27 cellular contexts compared by ENCODE assay signal in genomic region chr6:167514524-167514923, GRCh38.
"Had no signal": no experiment of that assay in that cellular context is flagged by ENCODE, and none has a peak within 500 bp of the region (broad histone marks: within the 10 kb centered on the region; RNA-seq: fewer than 3 reads in every experiment).

No MANE protein-coding gene starts in this region.

- H3K27ac ChIP-seq: stomach, suprapubic skin, testis, thoracic aorta, thyroid gland, tibial artery, tibial nerve, transverse colon, upper lobe of left lung, upper lobe of right lung, uterus, vagina had no signal

- H3K36me3 ChIP-seq: stomach, suprapubic skin, thoracic aorta, thyroid gland, tibial artery, tibial nerve, transverse colon, upper lobe of left lung, upper lobe of right lung, uterus, vagina had no signal

- FAIRE-seq: urothelium cell line had no signal

- H3K9me3 ChIP-seq: stomach, suprapubic skin, testis, thoracic aorta, thyroid gland, tibial artery, tibial nerve, transverse colon, upper lobe of left lung, upper lobe of right lung, uterus, vagina had no signal

- H3K4me1 ChIP-seq: stomach, suprapubic skin, testis, thyroid gland, tibial artery, tibial nerve, transverse colon, upper lobe of left lung, upper lobe of right lung, uterus, vagina had no signal

- H3K4me3 ChIP-seq: stomach, suprapubic skin, testis, thoracic aorta, thyroid gland, tibial artery, tibial nerve, transverse colon, upper lobe of left lung, upper lobe of right lung, uterus, vagina had no signal

- ATAC-seq: stimulated activated effector memory CD8-positive, alpha-beta T cell treated with anti-CD3 and anti-CD28 coated beads, Interleukin-12 subunit alpha, Interleukin-12 subunit beta, amount 100 ng/mL, for 72 hours; stimulated activated memory B cell treated with anti-CD40 and anti-IgM and Interleukin-4, amounts not matched to agents 10 μg/mL and 1 μg/mL and 100 μg/mL, for 72 hours; stimulated activated naive B cell treated with anti-CD40 and anti-IgM and Interleukin-4, amounts not matched to agents 10 μg/mL and 1 μg/mL and 100 μg/mL, for 72 hours; stimulated activated naive CD8-positive, alpha-beta T cell treated with anti-CD3 and anti-CD28 coated beads, Interleukin-15, amount 100 ng/mL, for 72 hours; stimulated activated naive CD8-positive, alpha-beta T cell treated with anti-CD3 and anti-CD28 coated beads, Interleukin-15, Interleukin-2, amounts not matched to agents 100 U/mL and 50 U/mL, for 24 hours; upper lobe of right lung had no signal

- H3K27me3 ChIP-seq: testis, thyroid gland, tibial nerve, transverse colon, upper lobe of left lung, upper lobe of right lung, uterus, vagina had no signal

- DNase-seq: stimulated activated CD4-positive, alpha-beta T cell treated with anti-CD3 and anti-CD28 coated beads, Interleukin-2, amount 100 ng/mL, for 48 hours; stimulated activated CD4-positive, alpha-beta T cell treated with anti-CD3 and anti-CD28 coated beads, Interleukin-4, amount 100 ng/mL, for 1 hour; stimulated activated CD4-positive, alpha-beta T cell treated with anti-CD3 and anti-CD28 coated beads, Interleukin-4, amount 100 ng/mL, for 24 hours; stimulated activated CD4-positive, alpha-beta T cell treated with anti-CD3 and anti-CD28 coated beads, Interleukin-4, amount 100 ng/mL, for 4 hours; stimulated activated CD8-positive, alpha-beta memory T cell treated with anti-CD3 and anti-CD28 coated beads, Interleukin-4, amount 100 ng/mL, for 48 hours; stimulated activated naive B cell treated with anti-CD40 and anti-IgM and Interleukin-4, amounts not matched to agents 10 μg/mL and 1 μg/mL and 100 μg/mL, for 72 hours; stimulated activated naive CD4-positive, alpha-beta T cell; stimulated activated naive CD4-positive, alpha-beta T cell treated with Interleukin-2 at 50 U/mL for 16 hours; stimulated activated naive CD8-positive, alpha-beta T cell treated with anti-CD3 and anti-CD28 coated beads, Interleukin-15, amount 100 ng/mL, for 72 hours; stimulated activated naive CD8-positive, alpha-beta T cell treated with anti-CD3 and anti-CD28 coated beads, Interleukin-15, Interleukin-2, amounts not matched to agents 100 U/mL and 50 U/mL, for 24 hours; stomach; substantia nigra; testis; thyroid gland; tibial artery; transverse colon; trophoblast cell; upper lobe of left lung; upper lobe of right lung; uterus had no signal
